1 cellular context compared by ENCODE assay signal in genomic region chr2:97011977-97012569, GRCh38.
TF ChIP-seq lines count a peak whose summit lies in the region.

No MANE protein-coding gene starts in this region.

TF ChIP-seq in K562, 482 proteins besides CTCF, POLR2A, EP300 and RAD21 (continued from another document):
- TF ChIP-seq SREBF2 (CRISPR knock-in tag; IDR thresholded peaks at IDR 0.05) (no peak), ZNF311 (CRISPR knock-in tag; IDR thresholded peaks at IDR 0.05) (no peak), ZFP30 (CRISPR knock-in tag; IDR thresholded peaks at IDR 0.05; ENCODE audit: borderline replicate concordance) (no peak), CREB3 (tag; conservative IDR thresholded peaks at IDR 0.05; ENCODE audit: low read depth) (no peak), SMC3 (conservative IDR thresholded peaks at IDR 0.05; ENCODE audit: insufficient read depth, low read depth, low read length) (0 out of 2 replicates have a peak, but pooled peaks have one; percentile 24), NFXL1 (CRISPR knock-in tag; IDR thresholded peaks at IDR 0.05) (no peak), FIP1L1 (IDR thresholded peaks at IDR 0.05; ENCODE audit: low read depth, low read length, poor library complexity, severe bottlenecking) (no peak), ZBTB40 (IDR thresholded peaks at IDR 0.05) (peak; percentile 58; the same call in 1 of the 2 replicates), ZBTB40 (CRISPR knock-in tag; IDR thresholded peaks at IDR 0.05) (no peak), HINFP (tag; conservative IDR thresholded peaks at IDR 0.05; ENCODE audit: low read depth) (no peak), ZNF316 (IDR thresholded peaks at IDR 0.05) (peak; percentile 15; the same call in 1 of the 2 replicates), MNT (conservative IDR thresholded peaks at IDR 0.05) (no peak)
TF ChIP-seq in K562: peak in this region for 3.
